ENCODE assay signal across 1 cellular context in genomic region chr3:125187599-125187910, GRCh38.
TF ChIP-seq lines count a peak whose summit lies in the region.

No MANE protein-coding gene starts in this region.

TF ChIP-seq in GM23338, 12 proteins besides CTCF, POLR2A, EP300 and RAD21 (continued from another document):
- TF ChIP-seq ZNF462 (CRISPR knock-in tag; IDR thresholded peaks at IDR 0.05): no peak
- no peak for TF ChIP-seq NANOG (IDR thresholded peaks at IDR 0.05; ENCODE audit: borderline replicate concordance)
- no peak for TF ChIP-seq STAT1 (IDR thresholded peaks at IDR 0.05; ENCODE audit: unreplicated experiment)
- no peak for TF ChIP-seq ZNF331 (CRISPR knock-in tag; IDR thresholded peaks at IDR 0.05; ENCODE audit: low read depth)
